Comparison of ENCODE assay signal across 23 cellular contexts in genomic region chr12:10339441-10339840, GRCh38. TPM values are rescaled to one million over a fixed set of nuclear protein-coding genes. Genes with fewer than 3 reads are reported as not detected.
A peak's percentile ranks its signal among the peaks of the same experiment; 100 is the strongest.
DNase-seq lines count a peak whose midpoint lies in the region; ATAC-seq, FAIRE-seq and TF ChIP-seq lines count a peak whose summit lies in the region.
"Had no signal": no experiment of that assay in that cellular context is flagged by ENCODE, and none has a peak within 500 bp of the region (broad histone marks: within the 10 kb centered on the region; RNA-seq: fewer than 3 reads in every experiment).

No MANE protein-coding gene starts in this region.

- no peak for FAIRE-seq in urothelium cell line (lab: Jason Lieb, UNC)
- FAIRE-seq: A204.1, endometrium, HTR-8/SVneo had no signal

- ATAC-seq in left cardiac atrium (no peak), Right ventricle myocardium superior (ENCODE audit: poor library complexity) (no peak), HG03460 (IDR thresholded peaks at IDR 0.05; ENCODE audit: unreplicated experiment) (no peak), HG03469 (IDR thresholded peaks at IDR 0.05; ENCODE audit: unreplicated experiment) (no peak)
- ATAC-seq: heart left ventricle; left colon; naive thymus-derived CD8-positive, alpha-beta T cell; psoas muscle had no signal

- intact Hi-C loops in left cardiac atrium (cut with DNase I): no loop called here
- intact Hi-C loops in Right ventricle myocardium superior (cut with DNase I): no loop called here

- H3K4me3 ChIP-seq in fibroblast of the aortic adventitia (ENCODE audit: low read depth, low read length): no peak overlapping the region
- H3K4me3 ChIP-seq: heart left ventricle, psoas muscle, suprapubic skin had no signal

- TF ChIP-seq CTCF in fibroblast of the aortic adventitia (IDR thresholded peaks at IDR 0.05; ENCODE audit: insufficient read depth, low read length): no peak

- DNase-seq in left cardiac atrium (peak; percentile 21), Right ventricle myocardium superior (no peak), SW480 (ENCODE audit: low spot score) (peak; percentile 55), fibroblast of the aortic adventitia (ENCODE audit: low read depth) (peak; percentile 51), urothelium cell line (ENCODE audit: low spot score) (peak; percentile 45), AG08396 (ENCODE audit: low spot score) (no peak)
- DNase-seq: activated CD4-positive, alpha-beta T cell treated with anti-CD3 and anti-CD28 coated beads for 4 hours; activated T-cell treated with anti-CD3 and anti-CD28 coated beads for 4 hours; caudate nucleus; left colon; naive thymus-derived CD8-positive, alpha-beta T cell; NCI-H2081 treated with DMSO at 0.1 percent for 48 hours; NCI-H774; psoas muscle; RPMI8226; T-helper 2 cell had no signal

RNA-seq across cellular contexts. Expression of gene KLRD1, which starts 31.8 kb away (rescaled TPM):
- total RNA-seq in left cardiac atrium (1 to 10 TPM; 2.4 to 3.6 TPM), Right ventricle myocardium superior (1.6 TPM), fibroblast of the aortic adventitia (ENCODE audit: low replicate concordance) (0.16 and 0.45 TPM in 2 replicates)

RNA-seq across cellular contexts. Expression of gene KLRK1, which starts 50.4 kb away (rescaled TPM):
- total RNA-seq in left cardiac atrium (1 to 10 TPM in 1 of 2 donors, under 1 TPM in 1; 0.65 to 3.3 TPM), Right ventricle myocardium superior (0.46 TPM), fibroblast of the aortic adventitia (ENCODE audit: low replicate concordance) (not detected in 2 replicates)

Comparison
In these comparisons a context has a peak if more than half of its experiments do, and no peak if none do; other contexts are left out.
1. DNase-seq: peak in left cardiac atrium (single experiment), SW480 (single experiment), fibroblast of the aortic adventitia (single experiment) and urothelium cell line (single experiment); none in Right ventricle myocardium superior (single experiment) and AG08396 (single experiment).